Comparison of ENCODE assay signal across 20 cellular contexts in genomic region chr5:157732784-157733262, GRCh38. TPM values are rescaled to one million over a fixed set of nuclear protein-coding genes. Genes with fewer than 3 reads are reported as not detected.
DNase-seq lines count a peak whose midpoint lies in the region; ATAC-seq and TF ChIP-seq lines count a peak whose summit lies in the region.
"Had no signal": no experiment of that assay in that cellular context is flagged by ENCODE, and none has a peak within 500 bp of the region (broad histone marks: within the 10 kb centered on the region; RNA-seq: fewer than 3 reads in every experiment).

No MANE protein-coding gene starts in this region.

- peaks cover 3% of the 10 kb centered on the region; the same call in 1 of the 2 replicates for H3K4me1 ChIP-seq in BE2C
- H3K4me1 ChIP-seq: foreskin keratinocyte had no signal

- intact Hi-C loops in left ventricle myocardium superior (cut with micrococcal nuclease) = no loop called here

- H3K36me3 Mint-ChIP-seq in activated T-cell treated with anti-CD3 and anti-CD28 coated beads, Interleukin-2, amount 50 U/mL, for 72 hours (ENCODE audit: insufficient read depth in 2 of 2) = peaks cover 0 to 6% of the 10 kb centered on the region in 2 donors
- no peaks in the 10 kb centered on the region for H3K36me3 Mint-ChIP-seq in T-helper 17 cell (ENCODE audit: low read depth)
- H3K36me3 Mint-ChIP-seq in osteocyte (ENCODE audit: unreplicated experiment) = peaks cover 11% of the 10 kb centered on the region

- peak overlapping the region; percentile 10 to 28 for H3K4me3 Mint-ChIP-seq in activated T-cell treated with anti-CD3 and anti-CD28 coated beads, Interleukin-2, amount 50 U/mL, for 72 hours
- no peak overlapping the region for H3K4me3 Mint-ChIP-seq in T-helper 17 cell
- H3K4me3 Mint-ChIP-seq in osteocyte (ENCODE audit: unreplicated experiment) = no peak overlapping the region

- H3K4me3 ChIP-seq in fibroblast of villous mesenchyme (ENCODE audit: low read depth, low read length) = no peak overlapping the region
- no peak overlapping the region for H3K4me3 ChIP-seq in BE2C (ENCODE audit: low read depth, low read length)
- H3K4me3 ChIP-seq: MG63, SJSA1 had no signal

- no peak for ATAC-seq in activated T-cell treated with anti-CD3 and anti-CD28 coated beads, Interleukin-2, amount 50 U/mL, for 72 hours (replicated peaks in 1 of 2)
- ATAC-seq in T-helper 17 cell = no peak
- ATAC-seq in left ventricle myocardium superior = no peak
- ATAC-seq: CD8-positive, alpha-beta T cell; foreskin keratinocyte had no signal

- no peaks in the 10 kb centered on the region for H3K27me3 ChIP-seq in BE2C
- H3K27me3 ChIP-seq: brain microvascular endothelial cell, foreskin keratinocyte, MG63, SJSA1 had no signal

- H3K27me3 Mint-ChIP-seq in activated T-cell treated with anti-CD3 and anti-CD28 coated beads, Interleukin-2, amount 50 U/mL, for 72 hours (ENCODE audit: low read depth) = no peaks in the 10 kb centered on the region
- H3K27me3 Mint-ChIP-seq in T-helper 17 cell (no peaks in the 10 kb centered on the region), osteocyte (ENCODE audit: unreplicated experiment) (no peaks in the 10 kb centered on the region)

- H3K4me1 Mint-ChIP-seq in activated T-cell treated with anti-CD3 and anti-CD28 coated beads, Interleukin-2, amount 50 U/mL, for 72 hours (ENCODE audit: low read depth) = peaks cover 40% of the 10 kb centered on the region
- H3K4me1 Mint-ChIP-seq in T-helper 17 cell (peaks cover 13% of the 10 kb centered on the region), osteocyte (ENCODE audit: unreplicated experiment) (peaks cover 13% of the 10 kb centered on the region)

- no peaks in the 10 kb centered on the region for H3K9me3 Mint-ChIP-seq in activated T-cell treated with anti-CD3 and anti-CD28 coated beads, Interleukin-2, amount 50 U/mL, for 72 hours
- H3K9me3 Mint-ChIP-seq in osteocyte (ENCODE audit: unreplicated experiment) = no peaks in the 10 kb centered on the region
- H3K9me3 Mint-ChIP-seq: CD8-positive, alpha-beta T cell had no signal

- H3K9me3 ChIP-seq in T-helper 17 cell (ENCODE audit: control insufficient read depth, low read length, poor library complexity, severe bottlenecking) (no peaks in the 10 kb centered on the region), BE2C (no peaks in the 10 kb centered on the region)
- H3K9me3 ChIP-seq: MG63, SJSA1 had no signal

- TF ChIP-seq CTCF in fibroblast of villous mesenchyme (IDR thresholded peaks at IDR 0.05; ENCODE audit: insufficient read depth, low read depth, low read length) = no peak
- no peak for TF ChIP-seq CTCF in osteocyte (IDR thresholded peaks at IDR 0.05)
- TF ChIP-seq CTCF in BE2C (IDR thresholded peaks at IDR 0.05; ENCODE audit: low read depth, low read length) = no peak

- no peak overlapping the region for H3K27ac Mint-ChIP-seq in activated T-cell treated with anti-CD3 and anti-CD28 coated beads, Interleukin-2, amount 50 U/mL, for 72 hours
- H3K27ac Mint-ChIP-seq in T-helper 17 cell = peak overlapping the region; percentile 47
- no peak overlapping the region for H3K27ac Mint-ChIP-seq in osteocyte (ENCODE audit: unreplicated experiment)
- H3K27ac Mint-ChIP-seq: CD8-positive, alpha-beta T cell had no signal

- no peak for DNase-seq in activated T-cell treated with anti-CD3 and anti-CD28 coated beads, Interleukin-2, amount 50 U/mL, for 72 hours
- DNase-seq in activated T-cell treated with anti-CD3 and anti-CD28 coated beads, Interleukin-2, amount 50 U/mL, for 48 hours = no peak
- DNase-seq in T-helper 17 cell = no peak
- peak; percentile 36 for DNase-seq in fibroblast of villous mesenchyme (ENCODE audit: low read depth)
- peak; percentile 15 for DNase-seq in osteocyte (ENCODE audit: extremely low spot score, unreplicated experiment)
- DNase-seq in HK-2 (ENCODE audit: unreplicated experiment) = no peak
- DNase-seq in BE2C = no peak
- DNase-seq in left ventricle myocardium superior = no peak
- DNase-seq: ACHN; activated naive CD4-positive, alpha-beta T cell; brain microvascular endothelial cell; CD8-positive, alpha-beta T cell; DMS79; foreskin keratinocyte; MG63; NCI-H146; NCI-H2171 treated with DMSO at 0.1 percent for 48 hours; NCI-H82; stimulated activated CD4-positive, alpha-beta T cell treated with anti-CD3 and anti-CD28 coated beads, Interleukin-1b, Interleukin-23, amount 100 ng/mL, for 48 hours had no signal

- peaks cover 21% of the 10 kb centered on the region for H3K36me3 ChIP-seq in BE2C

RNA-seq across cellular contexts. Expression of gene THG1L, which starts 1.6 kb away (rescaled TPM):
- 10 to 100 TPM; 33.4 to 35.7 TPM for total RNA-seq in activated T-cell treated with anti-CD3 and anti-CD28 coated beads, Interleukin-2, amount 50 U/mL, for 72 hours
- 1 to 10 TPM; 5.2 to 5.5 TPM for total RNA-seq in T-helper 17 cell
- total RNA-seq in fibroblast of villous mesenchyme = 18.4 and 21.6 TPM in 2 replicates
- total RNA-seq in osteocyte = 14.6 and 15.6 TPM in 2 replicates
- 27.4 TPM for polyA plus RNA-seq in BE2C (2012; ENCODE audit: insufficient read depth, insufficient read length, low read depth)
- 5.3 TPM for total RNA-seq in left ventricle myocardium superior

RNA-seq across cellular contexts. Expression of gene LSM11, which starts 10.7 kb away (rescaled TPM):
- 1 to 10 TPM; 6.7 to 7.4 TPM for total RNA-seq in activated T-cell treated with anti-CD3 and anti-CD28 coated beads, Interleukin-2, amount 50 U/mL, for 72 hours
- 1 to 10 TPM; 1.0 to 1.4 TPM for total RNA-seq in T-helper 17 cell
- 4.5 and 5.6 TPM in 2 replicates for total RNA-seq in fibroblast of villous mesenchyme
- 7.2 TPM in 2 replicates for total RNA-seq in osteocyte
- 1.2 TPM for polyA plus RNA-seq in BE2C (2012; ENCODE audit: insufficient read depth, insufficient read length, low read depth)
- 1.7 TPM for total RNA-seq in left ventricle myocardium superior

Comparison
In these comparisons a context has a peak if more than half of its experiments do, and no peak if none do; other contexts are left out.
1. DNase-seq: peak in fibroblast of villous mesenchyme (single experiment) and osteocyte (single experiment); none in activated T-cell treated with anti-CD3 and anti-CD28 coated beads, Interleukin-2, amount 50 U/mL, for 72 hours (0 of 2), activated T-cell treated with anti-CD3 and anti-CD28 coated beads, Interleukin-2, amount 50 U/mL, for 48 hours (0 of 2), T-helper 17 cell (0 of 3), HK-2 (single experiment), BE2C (single experiment) and left ventricle myocardium superior (single experiment).
2. H3K4me3 Mint-ChIP-seq: peak in activated T-cell treated with anti-CD3 and anti-CD28 coated beads, Interleukin-2, amount 50 U/mL, for 72 hours (2 of 2); none in T-helper 17 cell (single experiment) and osteocyte (single experiment).